8 cellular contexts compared by ENCODE assay signal in genomic region chr18:24270937-24271380, GRCh38.
DNase-seq lines count a peak whose midpoint lies in the region; ATAC-seq and TF ChIP-seq lines count a peak whose summit lies in the region.

No MANE protein-coding gene starts in this region.

- H3K9me3 ChIP-seq in adipocyte (ENCODE audit: control insufficient read depth, low read length) (peaks cover 3% of the 10 kb centered on the region), hepatocyte (ENCODE audit: low read depth) (no peaks in the 10 kb centered on the region), gastrocnemius medialis (no peaks in the 10 kb centered on the region)

- H3K9ac ChIP-seq in adipocyte (ENCODE audit: low read length): peak overlapping the region; percentile 89

- in situ Hi-C loops in gastrocnemius medialis (cut with MboI; ENCODE audit: low sequenced_read_pairs in 4 of 4): loop anchor here in 1 of 4 donors (10.0 kb wide), 1 partner anchor 96 kb away; no protein-coding TSS in a partner anchor

- H3K4me3 ChIP-seq in adipocyte (ENCODE audit: low read length) (peak overlapping the region; percentile 91), hepatocyte (peak overlapping the region; percentile 73), gastrocnemius medialis (peak overlapping the region; percentile 81 to 94 (median 86))

- H3K4me2 ChIP-seq in hepatocyte: peak overlapping the region; percentile 95

- no peaks in the 10 kb centered on the region for H3K36me3 Mint-ChIP-seq in HFFc6 (ENCODE audit: low read depth)

- H3K4me1 Mint-ChIP-seq in HFFc6 (ENCODE audit: low read depth): peaks cover 42% of the 10 kb centered on the region

- peak; percentile 24 for DNase-seq in HFFc6
- peak; percentile 64 for DNase-seq in adipocyte (ENCODE audit: low read depth)
- DNase-seq in hepatocyte (ENCODE audit: low spot score): peak; percentile 23
- no peak for DNase-seq in gastrocnemius medialis
- no peak for DNase-seq in D341Med (ENCODE audit: low spot score)
- no peak for DNase-seq in activated CD4-positive, alpha-beta T cell treated with anti-CD3 and anti-CD28 coated beads for 48 hours
- no peak for DNase-seq in NOMO-1 treated with dmso at 0.1 percent for 144 hours (lab: John Stamatoyannopoulos, UW; ENCODE audit: unreplicated experiment)

- peaks cover 2% of the 10 kb centered on the region for H3K36me3 ChIP-seq in adipocyte (ENCODE audit: control insufficient read depth, insufficient read depth, low read length, severe bottlenecking)
- no peaks in the 10 kb centered on the region for H3K36me3 ChIP-seq in hepatocyte (replicated peaks; ENCODE audit: insufficient read depth, low read depth)
- H3K36me3 ChIP-seq in gastrocnemius medialis: no peaks in the 10 kb centered on the region

- intact Hi-C loops in gastrocnemius medialis (cut with DNase I; ENCODE audit: low total_unique reads): loop anchor here (2.0 to 10.0 kb wide), 5 partner anchors 40 to 1136 kb away; partner anchors contain the start of gene CABLES1

- H3K27me3 ChIP-seq in adipocyte (replicated peaks; ENCODE audit: control insufficient read depth, insufficient read depth, low read length) (no peaks in the 10 kb centered on the region), hepatocyte (no peaks in the 10 kb centered on the region), gastrocnemius medialis (no peaks in the 10 kb centered on the region)

- peaks cover 50% of the 10 kb centered on the region for H3K4me1 ChIP-seq in adipocyte (ENCODE audit: control insufficient read depth, insufficient read depth, low read length)
- H3K4me1 ChIP-seq in hepatocyte (ENCODE audit: insufficient read depth): peaks cover 10% of the 10 kb centered on the region
- peaks cover 16 to 59% of the 10 kb centered on the region in 2 donors for H3K4me1 ChIP-seq in gastrocnemius medialis

- no peak for TF ChIP-seq POLR2A in gastrocnemius medialis (IDR thresholded peaks at IDR 0.05)

- H3K27ac Mint-ChIP-seq in HFFc6: peak overlapping the region; percentile 72

- H3K9me3 Mint-ChIP-seq in HFFc6: no peaks in the 10 kb centered on the region; the same call in 1 of the 2 replicates

- ATAC-seq in gastrocnemius medialis: peak; percentile 29 to 44
- no peak for ATAC-seq in GM21825 (IDR thresholded peaks at IDR 0.05; ENCODE audit: unreplicated experiment)

- WGBS in hepatocyte (ENCODE audit: low lambda C conversion rate, missing lambda C conversion rate): 5% methylated on average over 9 of the region's 9 CpGs

- H3K27ac ChIP-seq in hepatocyte (peak overlapping the region; percentile 83), gastrocnemius medialis (peak overlapping the region; percentile 88 to 94 (median 91))

- peaks cover 25% of the 10 kb centered on the region for H3K79me2 ChIP-seq in hepatocyte

- H3K27me3 Mint-ChIP-seq in HFFc6 (ENCODE audit: insufficient read depth): peaks cover 3% of the 10 kb centered on the region

- H3K9me2 ChIP-seq in hepatocyte (replicated peaks; ENCODE audit: insufficient read depth): no peaks in the 10 kb centered on the region

- H2AFZ ChIP-seq in hepatocyte: peak overlapping the region; percentile 87

- no peaks in the 10 kb centered on the region for H4K20me1 ChIP-seq in hepatocyte (ENCODE audit: insufficient read depth, poor library complexity, severe bottlenecking)

- H3K4me3 Mint-ChIP-seq in HFFc6: peak overlapping the region; percentile 89

- TF ChIP-seq CTCF in HFFc6 (IDR thresholded peaks at IDR 0.05) (no peak), hepatocyte (IDR thresholded peaks at IDR 0.05; ENCODE audit: poor library complexity) (no peak), gastrocnemius medialis (IDR thresholded peaks at IDR 0.05 in 4 of 5, conservative IDR thresholded peaks at IDR 0.05 in 1 of 5) (no peak)

Comparison
In these comparisons a context has a peak if more than half of its experiments do, and no peak if none do; other contexts are left out.
1. DNase-seq: peak in HFFc6 (single experiment), adipocyte (single experiment) and hepatocyte (single experiment); none in gastrocnemius medialis (0 of 2), D341Med (single experiment), activated CD4-positive, alpha-beta T cell treated with anti-CD3 and anti-CD28 coated beads for 48 hours (single experiment) and NOMO-1 treated with dmso at 0.1 percent for 144 hours (single experiment).
2. Peak in every context shown above with its lines, with median percentiles within 50 percentile points of each other: H3K4me3 ChIP-seq.